In genomic region chr3:87329065-87329464, GRCh38 we compare ENCODE assay signal across 9 cellular contexts. TPM values are rescaled to one million over a fixed set of nuclear protein-coding genes. Genes with fewer than 3 reads are reported as not detected.
"Had no signal": no experiment of that assay in that cellular context is flagged by ENCODE, and none has a peak within 500 bp of the region (broad histone marks: within the 10 kb centered on the region; RNA-seq: fewer than 3 reads in every experiment).

No MANE protein-coding gene starts in this region.

- H3K27ac ChIP-seq: GM23248, KMS-11 had no signal

- H3K4me2 ChIP-seq: KMS-11 had no signal

- FAIRE-seq: H54, HTR-8/SVneo had no signal

- H2AFZ ChIP-seq: GM23248 had no signal

- H3K9ac ChIP-seq: GM23248, KMS-11 had no signal

- DNase-seq: GM23248, GOT3, H9, HCEC 1CT, KBM-7 had no signal

- H3K4me3 ChIP-seq: GM23248 had no signal

RNA-seq across cellular contexts. Expression of gene POU1F1, which starts 52.7 kb away (rescaled TPM):
- total RNA-seq: GM23248, H9, HT-29 had no signal
- polyA plus RNA-seq: GM23248 had no signal
